12 cellular contexts compared by ENCODE assay signal in the genomic region with DNA sequence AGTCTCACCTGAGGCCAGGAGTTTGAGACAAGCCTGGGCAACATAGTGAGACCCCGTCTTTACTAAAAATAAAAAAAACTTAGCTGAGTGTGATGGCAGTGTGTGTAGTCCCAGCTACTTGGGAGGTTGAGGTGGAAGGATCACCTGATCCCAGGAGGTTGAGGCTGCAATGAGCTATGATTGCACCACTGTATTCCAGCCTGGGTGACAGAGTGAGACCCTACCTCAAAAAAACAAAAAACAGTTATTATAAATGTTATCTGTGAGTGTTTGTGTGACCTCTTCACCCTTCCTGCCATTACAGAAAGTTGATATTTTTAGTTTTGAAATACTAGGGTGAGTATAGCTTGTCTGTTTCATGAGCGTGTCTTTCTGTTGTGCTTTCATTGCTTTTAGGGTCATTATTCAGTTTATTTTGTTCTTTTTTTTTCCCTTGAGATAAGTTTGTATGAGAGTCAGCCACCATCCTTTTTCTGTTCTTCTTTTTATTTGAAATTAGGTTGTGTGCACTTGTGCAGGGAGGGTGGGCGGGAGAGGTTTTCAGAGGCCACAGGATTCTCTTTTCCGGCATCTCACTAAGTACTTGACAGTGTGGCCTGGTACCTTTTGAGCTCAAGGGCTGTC. TPM values are rescaled to one million over a fixed set of nuclear protein-coding genes. Genes with fewer than 3 reads are reported as not detected.
A peak's percentile ranks its signal among the peaks of the same experiment; 100 is the strongest.
DNase-seq lines count a peak whose midpoint lies in the region; ATAC-seq, FAIRE-seq and TF ChIP-seq lines count a peak whose summit lies in the region.
"Had no signal": no experiment of that assay in that cellular context is flagged by ENCODE, and none has a peak within 500 bp of the region (broad histone marks: within the 10 kb centered on the region; RNA-seq: fewer than 3 reads in every experiment).

No MANE protein-coding gene starts in this region.

- H3K4me1 ChIP-seq in OCI-LY3 (ENCODE audit: low read length): peaks cover 37% of the 10 kb centered on the region

- H3K27ac ChIP-seq in OCI-LY3 (ENCODE audit: low read length): no peak overlapping the region
- H3K27ac ChIP-seq: ovary had no signal

- H3K9me3 ChIP-seq in OCI-LY3 (ENCODE audit: insufficient read depth, low read length): no peaks in the 10 kb centered on the region

- H3K79me2 ChIP-seq in OCI-LY3 (ENCODE audit: low read length): peaks cover 97% of the 10 kb centered on the region

- TF ChIP-seq CTCF in GM12864 (IDR thresholded peaks at IDR 0.05; ENCODE audit: low read depth, low read length, missing control alignments): no peak
- TF ChIP-seq CTCF in OCI-LY3 (IDR thresholded peaks at IDR 0.05; ENCODE audit: low read depth, low read length): no peak

- H4K20me1 ChIP-seq in OCI-LY3 (ENCODE audit: insufficient read depth, low read length): peaks cover 76% of the 10 kb centered on the region

- H3K4me3 ChIP-seq in GM12864 (ENCODE audit: low read depth, low read length): no peak overlapping the region; the same call in 1 of the 2 replicates
- peak overlapping the region; percentile 63 for H3K4me3 ChIP-seq in OCI-LY3 (ENCODE audit: low read length)
- H3K4me3 ChIP-seq: ovary had no signal

- H3K4me2 ChIP-seq in OCI-LY3 (ENCODE audit: low read length): peak overlapping the region; percentile 83

- H2AFZ ChIP-seq in OCI-LY3 (ENCODE audit: low read depth, low read length): no peak overlapping the region

- ATAC-seq in GM19397 (IDR thresholded peaks at IDR 0.05; ENCODE audit: unreplicated experiment) (peak; percentile 65), HG02938 (IDR thresholded peaks at IDR 0.05; ENCODE audit: unreplicated experiment) (peak; percentile 62)

- no peak overlapping the region for H3K9ac ChIP-seq in OCI-LY3 (ENCODE audit: low read length)

- DNase-seq in GM12864 (ENCODE audit: low read depth): peak; percentile 61
- DNase-seq in SK-N-DZ (ENCODE audit: low spot score): no peak
- no peak for DNase-seq in RCC 7860 (ENCODE audit: low spot score)
- no peak for DNase-seq in SKM-1 (lab: John Stamatoyannopoulos, UW; ENCODE audit: unreplicated experiment)
- no peak for DNase-seq in inferior parietal cortex (ENCODE audit: extremely low spot score)
- DNase-seq: activated naive CD4-positive, alpha-beta T cell treated with anti-CD3 and anti-CD28 coated beads, Interleukin-2, amount 50 U/mL, for 16 hours; AML-193; ovary had no signal

- no peak for FAIRE-seq in RCC 7860 (lab: Jason Lieb, UNC)
- FAIRE-seq: islet of Langerhans had no signal

- no peaks in the 10 kb centered on the region for H3K36me3 ChIP-seq in OCI-LY3 (replicated peaks; ENCODE audit: low read depth, low read length)
- H3K36me3 ChIP-seq: ovary had no signal

- no peaks in the 10 kb centered on the region for H3K27me3 ChIP-seq in OCI-LY3 (ENCODE audit: low read depth, low read length)
- H3K27me3 ChIP-seq: ovary had no signal

RNA-seq across cellular contexts. Expression of a gene that starts 26.2 kb away (rescaled TPM):
- 12.8 and 18.9 TPM in 2 replicates for polyA plus RNA-seq in SK-N-DZ (2014; cell fraction: cytosol; rRNA removed)
- 17.0 and 19.4 TPM in 2 replicates for polyA plus RNA-seq in SK-N-DZ (2014; cell fraction: nucleus; rRNA removed)
